Comparison of ENCODE assay signal across 8 cellular contexts in the genomic region with DNA sequence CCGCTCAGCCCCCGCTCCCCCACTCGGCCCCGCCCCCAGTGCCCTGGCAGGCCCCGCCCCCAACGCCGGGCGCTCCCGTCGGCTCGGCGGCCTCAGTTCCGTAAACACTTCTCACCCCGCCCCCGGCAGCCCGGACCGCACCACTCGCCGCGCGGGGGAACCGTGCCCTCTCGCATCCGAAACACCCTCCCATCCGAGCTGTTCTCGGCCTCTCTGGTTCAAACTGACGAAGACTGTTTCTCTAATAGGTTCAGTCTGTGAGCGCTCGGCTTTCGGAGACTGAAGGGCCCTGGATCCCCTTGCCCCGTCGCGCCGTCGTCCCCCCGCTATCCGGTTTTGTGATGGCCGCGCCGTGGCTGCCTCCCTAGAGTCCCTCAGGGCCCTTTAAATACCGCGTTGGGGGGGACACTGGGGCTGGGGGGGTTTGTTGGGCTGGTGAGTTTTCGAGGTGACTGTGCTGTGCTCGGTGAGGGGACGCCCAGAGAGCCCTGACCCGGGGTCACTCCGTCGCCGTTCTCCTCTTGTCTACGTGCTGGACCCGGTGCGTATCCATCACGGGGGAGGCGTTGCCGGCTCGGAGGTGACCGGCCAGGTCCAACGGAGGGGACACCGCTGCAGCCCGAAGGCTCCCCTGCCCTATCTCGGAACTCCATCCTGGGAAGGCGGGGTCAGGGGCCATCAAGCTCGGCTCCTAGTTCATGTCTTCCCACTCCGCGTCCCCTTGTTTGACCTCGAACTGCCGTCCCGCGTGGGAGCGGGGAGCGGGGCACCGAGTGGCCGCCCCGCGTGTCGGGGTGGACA. TPM values are rescaled to one million over a fixed set of nuclear protein-coding genes. Genes with fewer than 3 reads are reported as not detected.
DNase-seq lines count a peak whose midpoint lies in the region; ATAC-seq and TF ChIP-seq lines count a peak whose summit lies in the region.

A gene (plus strand): TSS at position 333 of the 801 bp plus-strand sequence. CDS start 8,343 bp downstream, outside the sequence.

- H3K27ac Mint-ChIP-seq in nephron progenitor cell = peak within 1 kb of the TSS; percentile 100

- no peaks in the 10 kb centered on the region for H3K9me2 ChIP-seq in Karpas-422 (replicated peaks; ENCODE audit: insufficient read depth, low read length)

- H3K79me2 ChIP-seq in Karpas-422 (ENCODE audit: low read length) = no peaks in the 10 kb centered on the region; the same call in 1 of the 2 replicates

- peak within 1 kb of the TSS; percentile 91 for H2AFZ ChIP-seq in Karpas-422 (ENCODE audit: low read length)

- no peaks in the 10 kb centered on the region for H3K36me3 ChIP-seq in Karpas-422 (ENCODE audit: insufficient read depth, low read length)

- H3K27me3 ChIP-seq in Karpas-422 (ENCODE audit: low read length) = no peaks in the 10 kb centered on the region

- DNase-seq in DMS53 treated with DMSO at 0.1 percent for 48 hours (lab: John Stamatoyannopoulos, UW; ENCODE audit: unreplicated experiment) (peak; percentile 76), Karpas-422 (peak; percentile 93), activated gamma-delta T cell (lab: John Stamatoyannopoulos, UW) (peak; percentile 89), fibroblast of the aortic adventitia (ENCODE audit: low read depth) (peak; percentile 76), nephron progenitor cell (peak; percentile 94)
- peak; percentile 92 for DNase-seq in stimulated activated naive CD8-positive, alpha-beta T cell treated with anti-CD3 and anti-CD28 coated beads, Interleukin-15, Interleukin-2, amounts not matched to agents 100 U/mL and 50 U/mL, for 24 hours

- H3K4me1 Mint-ChIP-seq in nephron progenitor cell = peaks cover 54% of the 10 kb centered on the region

- H3K4me1 ChIP-seq in Karpas-422 (ENCODE audit: low read length) = peaks cover 76% of the 10 kb centered on the region

- H3K27ac ChIP-seq in Karpas-422 (ENCODE audit: low read length) = peak within 1 kb of the TSS; percentile 87

- peak within 1 kb of the TSS; percentile 95 for H3K4me2 ChIP-seq in Karpas-422 (ENCODE audit: low read depth, low read length, poor library complexity, severe bottlenecking)

- H3K36me3 Mint-ChIP-seq in nephron progenitor cell (ENCODE audit: low read depth) = no peaks in the 10 kb centered on the region

- H3K4me3 Mint-ChIP-seq in nephron progenitor cell = peak within 1 kb of the TSS; percentile 90

- H3K4me3 ChIP-seq in Karpas-422 (ENCODE audit: low read length) = peak within 1 kb of the TSS; percentile 91
- H3K4me3 ChIP-seq in fibroblast of the aortic adventitia (ENCODE audit: low read depth, low read length) = peak within 1 kb of the TSS; percentile 97

- peak; percentile 40; the same call in 1 of the 2 replicates for TF ChIP-seq POLR2A in Raji (IDR thresholded peaks at IDR 0.05; ENCODE audit: insufficient read depth, low read depth, low read length)

- ATAC-seq in GM21825 (IDR thresholded peaks at IDR 0.05; ENCODE audit: unreplicated experiment) = peak; percentile 58
- peak; percentile 76 for ATAC-seq in stimulated activated naive CD8-positive, alpha-beta T cell treated with anti-CD3 and anti-CD28 coated beads, Interleukin-15, Interleukin-2, amounts not matched to agents 100 U/mL and 50 U/mL, for 24 hours

- TF ChIP-seq CTCF in fibroblast of the aortic adventitia (IDR thresholded peaks at IDR 0.05; ENCODE audit: insufficient read depth, low read length) = no peak
- TF ChIP-seq CTCF in nephron progenitor cell (IDR thresholded peaks at IDR 0.05) = no peak

- H3K9ac ChIP-seq in Karpas-422 (ENCODE audit: low read length) = peak within 1 kb of the TSS; percentile 89

- no peaks in the 10 kb centered on the region for H3K9me3 ChIP-seq in Karpas-422 (ENCODE audit: low read length)

- H3K9me3 Mint-ChIP-seq in nephron progenitor cell = no peaks in the 10 kb centered on the region

- peaks cover 20% of the 10 kb centered on the region for H3K27me3 Mint-ChIP-seq in nephron progenitor cell (ENCODE audit: low read depth, poor library complexity)

- H4K20me1 ChIP-seq in Karpas-422 (ENCODE audit: insufficient read depth, low read depth, low read length) = no peaks in the 10 kb centered on the region

RNA-seq across cellular contexts. Expression of the gene that starts here (rescaled TPM):
- total RNA-seq in Karpas-422 (2014; rRNA removed; shearing (Covaris generic); ENCODE audit: low replicate concordance) = 40.1 and 55.9 TPM in 2 replicates
- total RNA-seq in fibroblast of the aortic adventitia (ENCODE audit: low replicate concordance) = 36.1 and 42.4 TPM in 2 replicates

Comparison
In these comparisons a context has a peak if more than half of its experiments do, and no peak if none do; other contexts are left out.
1. Peak in every context shown above with its lines: DNase-seq, ATAC-seq, H3K4me3 ChIP-seq and H3K27ac ChIP-seq.